12 cellular contexts compared by ENCODE assay signal in the genomic region with DNA sequence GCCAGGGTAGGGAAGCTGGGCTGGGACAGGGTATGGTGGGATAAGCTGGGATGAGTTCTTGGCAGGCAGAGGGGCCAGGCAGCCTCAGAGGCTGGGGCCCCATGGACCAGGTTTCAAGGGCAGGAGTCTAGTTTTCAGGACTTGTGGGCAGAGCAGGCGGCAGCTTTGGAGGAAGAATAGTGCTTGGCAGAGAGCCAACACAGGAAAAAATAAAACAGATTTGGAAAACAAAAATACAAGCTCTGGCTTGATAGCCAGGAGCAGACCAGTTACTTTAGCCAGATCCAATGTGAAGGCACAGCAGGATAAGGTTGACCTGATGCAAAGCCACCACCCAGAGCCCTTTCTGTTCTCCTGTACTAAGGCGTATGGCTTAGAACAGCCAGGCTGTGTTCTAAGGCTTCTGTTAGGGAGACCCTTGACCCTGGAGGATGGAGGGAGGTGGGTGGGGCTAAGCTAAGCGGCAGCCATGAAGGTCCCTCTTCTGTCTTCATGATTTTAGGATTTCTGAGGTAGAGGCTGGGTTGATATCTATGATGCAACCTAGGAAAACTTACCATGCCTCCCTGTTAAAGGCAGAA. TPM values are rescaled to one million over a fixed set of nuclear protein-coding genes. Genes with fewer than 3 reads are reported as not detected.
DNase-seq lines count a peak whose midpoint lies in the region; ATAC-seq lines count a peak whose summit lies in the region.
"Had no signal": no experiment of that assay in that cellular context is flagged by ENCODE, and none has a peak within 500 bp of the region (broad histone marks: within the 10 kb centered on the region; RNA-seq: fewer than 3 reads in every experiment).

No MANE protein-coding gene starts in this region.

- peaks cover 16% of the 10 kb centered on the region for H3K36me3 Mint-ChIP-seq in activated CD4-positive, alpha-beta T cell treated with anti-CD3 and anti-CD28 coated beads for 36 hours (ENCODE audit: low read depth)
- peaks cover 6% of the 10 kb centered on the region for H3K36me3 Mint-ChIP-seq in IgD-negative memory B cell
- H3K36me3 Mint-ChIP-seq in activated naive CD8-positive, alpha-beta T cell treated with anti-CD3 and anti-CD28 coated beads, Interleukin-2, amount 50 U/mL, for 24 hours (ENCODE audit: low read depth) = peaks cover 27% of the 10 kb centered on the region
- no peaks in the 10 kb centered on the region for H3K36me3 Mint-ChIP-seq in natural killer cell treated with Interleukin-12 subunit alpha and Interleukin-12 subunit beta and Interleukin-15 and Interleukin-18, amount 100 ng/mL, for 72 hours

- peaks cover 91% of the 10 kb centered on the region for H3K4me1 Mint-ChIP-seq in activated CD4-positive, alpha-beta T cell treated with anti-CD3 and anti-CD28 coated beads for 36 hours
- peaks cover 62 to 76% (median 69%) of the 10 kb centered on the region in 3 donors for H3K4me1 Mint-ChIP-seq in IgD-negative memory B cell
- peaks cover 92% of the 10 kb centered on the region for H3K4me1 Mint-ChIP-seq in activated naive CD8-positive, alpha-beta T cell treated with anti-CD3 and anti-CD28 coated beads, Interleukin-2, amount 50 U/mL, for 24 hours
- peaks cover 84 to 87% of the 10 kb centered on the region in 2 donors for H3K4me1 Mint-ChIP-seq in natural killer cell treated with Interleukin-12 subunit alpha and Interleukin-12 subunit beta and Interleukin-15 and Interleukin-18, amount 100 ng/mL, for 72 hours (ENCODE audit: low read depth in 2 of 2)

- CTCF ChIA-PET in activated CD4-positive, alpha-beta T cell treated with anti-CD3 and anti-CD28 coated beads for 36 hours (lab: Charles Lee) = interaction anchor here (0.6 to 1.5 kb wide), 5 partner anchors 9 to 765 kb away, joined by 3 to 5 read pairs (median 3); no protein-coding TSS in a partner anchor

- no peak overlapping the region for H3K4me3 Mint-ChIP-seq in activated CD4-positive, alpha-beta T cell treated with anti-CD3 and anti-CD28 coated beads for 36 hours
- H3K4me3 Mint-ChIP-seq in IgD-negative memory B cell = peak overlapping the region; percentile 52 to 92 (median 78)
- H3K4me3 Mint-ChIP-seq in activated naive CD8-positive, alpha-beta T cell treated with anti-CD3 and anti-CD28 coated beads, Interleukin-2, amount 50 U/mL, for 24 hours = no peak overlapping the region
- no peak overlapping the region for H3K4me3 Mint-ChIP-seq in natural killer cell treated with Interleukin-12 subunit alpha and Interleukin-12 subunit beta and Interleukin-15 and Interleukin-18, amount 100 ng/mL, for 72 hours

- H3K27ac Mint-ChIP-seq in activated CD4-positive, alpha-beta T cell treated with anti-CD3 and anti-CD28 coated beads for 36 hours = peak overlapping the region; percentile 44
- H3K27ac Mint-ChIP-seq in IgD-negative memory B cell = peak overlapping the region; percentile 80 to 99 (median 86)
- H3K27ac Mint-ChIP-seq in activated naive CD8-positive, alpha-beta T cell treated with anti-CD3 and anti-CD28 coated beads, Interleukin-2, amount 50 U/mL, for 24 hours = peak overlapping the region; percentile 59
- peak overlapping the region; percentile 96 to 98 for H3K27ac Mint-ChIP-seq in natural killer cell treated with Interleukin-12 subunit alpha and Interleukin-12 subunit beta and Interleukin-15 and Interleukin-18, amount 100 ng/mL, for 72 hours

- H3K9me3 Mint-ChIP-seq in activated CD4-positive, alpha-beta T cell treated with anti-CD3 and anti-CD28 coated beads for 36 hours (ENCODE audit: low read depth) = no peaks in the 10 kb centered on the region
- peaks cover 0 to 1% (median 0%) of the 10 kb centered on the region in 3 donors for H3K9me3 Mint-ChIP-seq in IgD-negative memory B cell
- H3K9me3 Mint-ChIP-seq in activated naive CD8-positive, alpha-beta T cell treated with anti-CD3 and anti-CD28 coated beads, Interleukin-2, amount 50 U/mL, for 24 hours = no peaks in the 10 kb centered on the region
- H3K9me3 Mint-ChIP-seq in natural killer cell treated with Interleukin-12 subunit alpha and Interleukin-12 subunit beta and Interleukin-15 and Interleukin-18, amount 100 ng/mL, for 72 hours = no peaks in the 10 kb centered on the region

- no peaks in the 10 kb centered on the region for H3K27me3 Mint-ChIP-seq in activated CD4-positive, alpha-beta T cell treated with anti-CD3 and anti-CD28 coated beads for 36 hours
- H3K27me3 Mint-ChIP-seq in IgD-negative memory B cell = no peaks in the 10 kb centered on the region
- H3K27me3 Mint-ChIP-seq in activated naive CD8-positive, alpha-beta T cell treated with anti-CD3 and anti-CD28 coated beads, Interleukin-2, amount 50 U/mL, for 24 hours = no peaks in the 10 kb centered on the region
- H3K27me3 Mint-ChIP-seq in natural killer cell treated with Interleukin-12 subunit alpha and Interleukin-12 subunit beta and Interleukin-15 and Interleukin-18, amount 100 ng/mL, for 72 hours = no peaks in the 10 kb centered on the region

- no peak for DNase-seq in activated CD4-positive, alpha-beta T cell treated with anti-CD3 and anti-CD28 coated beads for 36 hours
- no peak for DNase-seq in activated CD4-positive, alpha-beta T cell treated with anti-CD3 and anti-CD28 coated beads for 48 hours
- no peak for DNase-seq in activated naive CD8-positive, alpha-beta T cell treated with anti-CD3 and anti-CD28 coated beads, Interleukin-2, amount 50 U/mL, for 24 hours
- no peak for DNase-seq in natural killer cell treated with Interleukin-12 subunit alpha and Interleukin-12 subunit beta and Interleukin-15 and Interleukin-18, amount 100 ng/mL, for 72 hours (ENCODE audit: low spot score)
- DNase-seq in globus pallidus (ENCODE audit: low spot score) (no peak), left cardiac atrium (no peak)
- DNase-seq: DND-41, Kasumi-1, NCI-H2081 treated with DMSO at 0.1 percent for 48 hours, upper lobe of right lung had no signal

- POLR2A ChIA-PET in activated CD4-positive, alpha-beta T cell treated with anti-CD3 and anti-CD28 coated beads for 36 hours (lab: Charles Lee) = no interaction called here

- no peak for ATAC-seq in activated CD4-positive, alpha-beta T cell treated with anti-CD3 and anti-CD28 coated beads for 36 hours
- no peak for ATAC-seq in activated naive CD8-positive, alpha-beta T cell treated with anti-CD3 and anti-CD28 coated beads, Interleukin-2, amount 50 U/mL, for 24 hours
- ATAC-seq in natural killer cell treated with Interleukin-12 subunit alpha and Interleukin-12 subunit beta and Interleukin-15 and Interleukin-18, amount 100 ng/mL, for 72 hours = no peak
- no peak for ATAC-seq in HG03045 (IDR thresholded peaks at IDR 0.05; ENCODE audit: unreplicated experiment)
- ATAC-seq in left cardiac atrium = no peak
- ATAC-seq: upper lobe of right lung had no signal

- intact Hi-C loops in activated CD4-positive, alpha-beta T cell treated with anti-CD3 and anti-CD28 coated beads for 36 hours (cut with DNase I, micrococcal nuclease) = no loop called here
- intact Hi-C loops in left cardiac atrium (cut with DNase I) = no loop called here

RNA-seq across cellular contexts. Expression of gene TRAF5, which starts 5.5 kb away (rescaled TPM):
- total RNA-seq in activated CD4-positive, alpha-beta T cell treated with anti-CD3 and anti-CD28 coated beads for 36 hours = 10 to 100 TPM; 28.0 to 32.2 TPM
- 78.6 TPM for polyA plus RNA-seq in IgD-negative memory B cell
- 10 to 100 TPM; 27.8 to 46.7 TPM for total RNA-seq in natural killer cell treated with Interleukin-12 subunit alpha and Interleukin-12 subunit beta and Interleukin-15 and Interleukin-18, amount 100 ng/mL, for 72 hours
- total RNA-seq in left cardiac atrium = 1 to 10 TPM; 5.2 to 5.3 TPM

Comparison
In these comparisons a context has a peak if more than half of its experiments do, and no peak if none do; other contexts are left out.
1. H3K27ac Mint-ChIP-seq: peak in every context shown above with its lines; median percentile 97 in natural killer cell treated with Interleukin-12 subunit alpha and Interleukin-12 subunit beta and Interleukin-15 and Interleukin-18, amount 100 ng/mL, for 72 hours; 86 in IgD-negative memory B cell; 59 in activated naive CD8-positive, alpha-beta T cell treated with anti-CD3 and anti-CD28 coated beads, Interleukin-2, amount 50 U/mL, for 24 hours; 44 in activated CD4-positive, alpha-beta T cell treated with anti-CD3 and anti-CD28 coated beads for 36 hours.
2. H3K4me3 Mint-ChIP-seq: peak in IgD-negative memory B cell (4 of 4); none in activated CD4-positive, alpha-beta T cell treated with anti-CD3 and anti-CD28 coated beads for 36 hours (single experiment), activated naive CD8-positive, alpha-beta T cell treated with anti-CD3 and anti-CD28 coated beads, Interleukin-2, amount 50 U/mL, for 24 hours (single experiment) and natural killer cell treated with Interleukin-12 subunit alpha and Interleukin-12 subunit beta and Interleukin-15 and Interleukin-18, amount 100 ng/mL, for 72 hours (single experiment).
3. RNA of gene TRAF5, which starts 5.5 kb away (total RNA-seq): 27.8 to 46.7 TPM in natural killer cell treated with Interleukin-12 subunit alpha and Interleukin-12 subunit beta and Interleukin-15 and Interleukin-18, amount 100 ng/mL, for 72 hours and 28.0 to 32.2 TPM in activated CD4-positive, alpha-beta T cell treated with anti-CD3 and anti-CD28 coated beads for 36 hours; 5.2 to 5.3 TPM in left cardiac atrium; every median in the first group is over 4 times any median in the second.